In the genomic region with DNA sequence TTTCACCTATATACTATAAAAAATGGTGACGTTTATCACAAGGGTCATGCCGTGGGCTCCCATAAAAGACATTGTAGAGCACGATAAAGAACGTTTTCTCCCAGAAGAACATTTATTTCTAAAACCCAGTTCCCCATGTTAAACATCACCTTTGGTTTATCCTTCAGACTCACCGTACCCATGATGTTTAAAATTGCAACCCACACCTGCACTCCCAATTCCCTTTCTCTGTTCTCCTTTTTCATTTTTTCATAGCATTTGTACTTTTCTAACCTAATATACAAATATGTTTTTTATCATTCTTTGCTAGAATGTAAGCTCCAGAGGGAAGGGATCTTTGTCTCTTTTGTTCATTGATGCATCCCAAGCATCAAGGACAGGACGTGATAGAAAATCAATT, we compare ENCODE assay signal across 15 cellular contexts. TPM values are rescaled to one million over a fixed set of nuclear protein-coding genes. Genes with fewer than 3 reads are reported as not detected.
DNase-seq lines count a peak whose midpoint lies in the region; ATAC-seq and TF ChIP-seq lines count a peak whose summit lies in the region.
"Had no signal": no experiment of that assay in that cellular context is flagged by ENCODE, and none has a peak within 500 bp of the region (broad histone marks: within the 10 kb centered on the region; RNA-seq: fewer than 3 reads in every experiment).

No MANE protein-coding gene starts in this region.

- CTCF ChIA-PET in activated B cell treated with CpG ODN at 0.5 μM for 24 hours (lab: Charles Lee), result no interaction called here

- no peak overlapping the region for H3K4ac ChIP-seq in mesendoderm (ENCODE audit: low read depth, low read length)

- no peak overlapping the region for H4K8ac ChIP-seq in mesendoderm (ENCODE audit: low read depth, low read length)

- H3K56ac ChIP-seq in mesendoderm (ENCODE audit: low read length), result peak overlapping the region; percentile 57

- H3K4me1 Mint-ChIP-seq in activated B cell treated with CpG ODN at 0.5 μM for 24 hours, result peaks cover 20% of the 10 kb centered on the region

- H4K5ac ChIP-seq in mesendoderm (ENCODE audit: low read length), result no peak overlapping the region

- no peak overlapping the region for H2BK120ac ChIP-seq in mesendoderm (ENCODE audit: low read depth, low read length)

- H3K36me3 ChIP-seq in BLaER1 treated with 17β-estradiol and CSF1 and Interleukin-3, amounts not matched to agents 10 nM and 100 nM, result peaks cover 0 to 16% (median 8%) of the 10 kb centered on the region in 11 experiments; a peak in 12 of 22 replicates
- no peaks in the 10 kb centered on the region for H3K36me3 ChIP-seq in DND-41 (ENCODE audit: insufficient read depth, low read length)
- no peaks in the 10 kb centered on the region for H3K36me3 ChIP-seq in mesendoderm (ENCODE audit: control insufficient read depth, insufficient read depth, low read length)
- H3K36me3 ChIP-seq: neural progenitor cell, sigmoid colon, WERI-Rb-1 had no signal

- peaks cover 4% of the 10 kb centered on the region for H3K27me3 Mint-ChIP-seq in activated B cell treated with CpG ODN at 0.5 μM for 24 hours

- no peak for ATAC-seq in DND-41 (ENCODE audit: insufficient read depth, low read depth)
- no peak for ATAC-seq in activated B cell treated with CpG ODN at 0.5 μM for 24 hours (ENCODE audit: low read depth)
- no peak for ATAC-seq in GM18861 (IDR thresholded peaks at IDR 0.05; ENCODE audit: unreplicated experiment)
- no peak for ATAC-seq in HG03280 (IDR thresholded peaks at IDR 0.05; ENCODE audit: unreplicated experiment)
- ATAC-seq: body of pancreas, HCT116, left cardiac atrium had no signal

- DNase-seq in DND-41, result no peak
- DNase-seq in activated B cell treated with CpG ODN at 0.5 μM for 24 hours, result no peak
- no peak for DNase-seq in mesendoderm
- DNase-seq in lower leg skin (ENCODE audit: low spot score in 2 of 2), result no peak
- DNase-seq: body of pancreas; left cardiac atrium; sigmoid colon; SK-N-SH; stimulated activated naive CD4-positive, alpha-beta T cell treated with Interleukin-2 at 50 U/mL for 16 hours; WERI-Rb-1 had no signal

- no peak for TF ChIP-seq POLR2A in lower leg skin (IDR thresholded peaks at IDR 0.05)

- WGBS in mesendoderm (ENCODE audit: extremely low coverage, insufficient coverage, low lambda C conversion rate), result no CpG with 5 or more reads among the region's 6 CpGs
- WGBS in lower leg skin, 2 donors, result 95% methylated on average over 6 of the region's 6 CpGs

- peaks cover 50 to 80% (median 66%) of the 10 kb centered on the region in 10 experiments for H3K4me1 ChIP-seq in BLaER1 treated with 17β-estradiol and CSF1 and Interleukin-3, amounts not matched to agents 10 nM and 100 nM
- H3K4me1 ChIP-seq in DND-41 (ENCODE audit: insufficient read depth, low read length) (peaks cover 30% of the 10 kb centered on the region), mesendoderm (ENCODE audit: control insufficient read depth, low read depth, low read length) (peaks cover 14% of the 10 kb centered on the region)

- H3K23ac ChIP-seq in mesendoderm (ENCODE audit: low read length), result no peak overlapping the region

- peak overlapping the region in 8 of 10 experiments; percentile 64 to 80 (median 70); a peak in 10 of 20 replicates for H3K4me3 ChIP-seq in BLaER1 treated with 17β-estradiol and CSF1 and Interleukin-3, amounts not matched to agents 10 nM and 100 nM
- H3K4me3 ChIP-seq in DND-41 (ENCODE audit: low read depth in 1 of 2, low read length in 2 of 2) (no peak overlapping the region), mesendoderm (ENCODE audit: low read length) (no peak overlapping the region), lower leg skin (ENCODE audit: low read depth, poor library complexity, severe bottlenecking) (no peak overlapping the region)
- H3K4me3 ChIP-seq: body of pancreas had no signal

- POLR2A ChIA-PET in activated B cell treated with CpG ODN at 0.5 μM for 24 hours (lab: Charles Lee), result no interaction called here

- H2AK5ac ChIP-seq in mesendoderm (ENCODE audit: low read length), result no peak overlapping the region

- peak overlapping the region in 9 of 11 experiments; percentile 86 to 98 (median 94); a peak in 14 of 22 replicates for H3K27ac ChIP-seq in BLaER1 treated with 17β-estradiol and CSF1 and Interleukin-3, amounts not matched to agents 10 nM and 100 nM
- H3K27ac ChIP-seq in DND-41 (ENCODE audit: low read length) (no peak overlapping the region), mesendoderm (ENCODE audit: low read depth, low read length) (no peak overlapping the region)
- H3K27ac ChIP-seq: neural progenitor cell, WERI-Rb-1 had no signal

- H3K4me2 ChIP-seq in BLaER1 treated with 17β-estradiol and CSF1 and Interleukin-3, amounts not matched to agents 10 nM and 100 nM, result peak overlapping the region; percentile 79 to 98 (median 93)
- H3K4me2 ChIP-seq in DND-41 (ENCODE audit: insufficient read depth, low read length) (peak overlapping the region; percentile 58; the same call in 1 of the 2 replicates), mesendoderm (ENCODE audit: low read length) (no peak overlapping the region)
- H3K4me2 ChIP-seq: neural progenitor cell, SK-N-SH had no signal

- peak overlapping the region in 9 of 11 experiments; percentile 86 to 97 (median 92); a peak in 12 of 22 replicates for H3K9ac ChIP-seq in BLaER1 treated with 17β-estradiol and CSF1 and Interleukin-3, amounts not matched to agents 10 nM and 100 nM
- no peak overlapping the region for H3K9ac ChIP-seq in DND-41 (ENCODE audit: low read depth, low read length)
- no peak overlapping the region for H3K9ac ChIP-seq in mesendoderm (ENCODE audit: low read length)
- H3K9ac ChIP-seq: neural progenitor cell, SK-N-SH had no signal

- peaks cover 35% of the 10 kb centered on the region for H3K79me2 ChIP-seq in DND-41 (ENCODE audit: insufficient read depth, low read length)
- H3K79me2 ChIP-seq in mesendoderm (ENCODE audit: control insufficient read depth, insufficient read depth, low read length), result peaks cover 12% of the 10 kb centered on the region

- H3K9me3 Mint-ChIP-seq in activated B cell treated with CpG ODN at 0.5 μM for 24 hours, result no peaks in the 10 kb centered on the region
- H3K9me3 Mint-ChIP-seq: neural progenitor cell had no signal

- peak overlapping the region; percentile 95 for H3K4me3 Mint-ChIP-seq in activated B cell treated with CpG ODN at 0.5 μM for 24 hours

- TF ChIP-seq CTCF in DND-41 (IDR thresholded peaks at IDR 0.05; ENCODE audit: borderline replicate concordance, extremely low read depth, low read length, poor library complexity, severe bottlenecking), result no peak
- TF ChIP-seq CTCF in activated B cell treated with CpG ODN at 0.5 μM for 24 hours (IDR thresholded peaks at IDR 0.05), result no peak
- no peak for TF ChIP-seq CTCF in lower leg skin (IDR thresholded peaks at IDR 0.05)

- intact Hi-C loops in activated B cell treated with CpG ODN at 0.5 μM for 24 hours (cut with micrococcal nuclease), result no loop called here
- intact Hi-C loops in lower leg skin (cut with DNase I; ENCODE audit: low total_unique reads), result no loop called here

- no peak overlapping the region for H2BK5ac ChIP-seq in mesendoderm (ENCODE audit: low read length)

- H3K27ac Mint-ChIP-seq in activated B cell treated with CpG ODN at 0.5 μM for 24 hours, result peak overlapping the region; percentile 42

- H3K18ac ChIP-seq in mesendoderm (ENCODE audit: low read length), result no peak overlapping the region

- H2AFZ ChIP-seq in DND-41 (ENCODE audit: low read depth, low read length), result no peak overlapping the region
- H2AFZ ChIP-seq: neural progenitor cell had no signal

- no peaks in the 10 kb centered on the region for H4K20me1 ChIP-seq in BLaER1 treated with 17β-estradiol and CSF1 and Interleukin-3, amounts not matched to agents 10 nM and 100 nM
- H4K20me1 ChIP-seq in DND-41 (ENCODE audit: insufficient read depth, low read length), result no peaks in the 10 kb centered on the region

- H3K27me3 ChIP-seq in BLaER1 treated with 17β-estradiol and CSF1 and Interleukin-3, amounts not matched to agents 10 nM and 100 nM, result no peaks in the 10 kb centered on the region
- H3K27me3 ChIP-seq in DND-41 (ENCODE audit: insufficient read depth, low read length, poor library complexity), result no peaks in the 10 kb centered on the region
- no peaks in the 10 kb centered on the region for H3K27me3 ChIP-seq in mesendoderm (ENCODE audit: insufficient read depth, low read length, poor library complexity)
- H3K27me3 ChIP-seq: body of pancreas, neural progenitor cell, sigmoid colon had no signal

- H2BK15ac ChIP-seq in mesendoderm (replicated peaks; ENCODE audit: low read depth), result no peak overlapping the region

- H3K36me3 Mint-ChIP-seq in activated B cell treated with CpG ODN at 0.5 μM for 24 hours (ENCODE audit: low read depth), result peaks cover 4% of the 10 kb centered on the region
- H3K36me3 Mint-ChIP-seq: neural progenitor cell had no signal

- peaks cover 0 to 22% (median 12%) of the 10 kb centered on the region in 11 experiments; a peak in 15 of 22 replicates for H3K9me3 ChIP-seq in BLaER1 treated with 17β-estradiol and CSF1 and Interleukin-3, amounts not matched to agents 10 nM and 100 nM (replicated peaks in 1 of 11)
- H3K9me3 ChIP-seq in DND-41 (ENCODE audit: insufficient read depth, low read length, severe bottlenecking), result no peaks in the 10 kb centered on the region
- H3K9me3 ChIP-seq: body of pancreas, sigmoid colon, SK-N-SH had no signal

- H3K79me1 ChIP-seq in mesendoderm (ENCODE audit: low read length), result peaks cover 9% of the 10 kb centered on the region

RNA-seq across cellular contexts. Expression of a gene that starts 2.0 kb away (rescaled TPM):
- total RNA-seq in activated B cell treated with CpG ODN at 0.5 μM for 24 hours, result 2.3 and 2.4 TPM in 2 replicates
- 8.9 TPM for polyA plus RNA-seq in mesendoderm (2013, experiment 1 of 2)
- polyA plus RNA-seq in mesendoderm (2013, experiment 2 of 2), result 9.0 TPM
- 1 to 10 TPM; 3.5 to 6.7 (median 3.9) TPM for total RNA-seq in lower leg skin

Comparison
In these comparisons a context has a peak if more than half of its experiments do, and no peak if none do; other contexts are left out.
1. H3K27ac ChIP-seq: peak in BLaER1 treated with 17β-estradiol and CSF1 and Interleukin-3, amounts not matched to agents 10 nM and 100 nM (9 of 11); none in DND-41 (single experiment) and mesendoderm (single experiment).
2. H3K4me3 ChIP-seq: peak in BLaER1 treated with 17β-estradiol and CSF1 and Interleukin-3, amounts not matched to agents 10 nM and 100 nM (8 of 10); none in DND-41 (0 of 2), mesendoderm (single experiment) and lower leg skin (single experiment).
3. H3K9ac ChIP-seq: peak in BLaER1 treated with 17β-estradiol and CSF1 and Interleukin-3, amounts not matched to agents 10 nM and 100 nM (9 of 11); none in DND-41 (single experiment) and mesendoderm (single experiment).